Comparison of ENCODE assay signal across 8 cellular contexts in genomic region chr2:20223345-20224190, GRCh38. TPM values are rescaled to one million over a fixed set of nuclear protein-coding genes. Genes with fewer than 3 reads are reported as not detected.
DNase-seq lines count a peak whose midpoint lies in the region; ATAC-seq and TF ChIP-seq lines count a peak whose summit lies in the region.

No MANE protein-coding gene starts in this region.

- peak; percentile 24 for TF ChIP-seq CTCF in neural crest cell (conservative IDR thresholded peaks at IDR 0.05)

- no peaks in the 10 kb centered on the region for H3K27me3 Mint-ChIP-seq in neural crest cell (ENCODE audit: low read depth)

- H3K9me3 Mint-ChIP-seq in neural crest cell = no peaks in the 10 kb centered on the region

- peak; percentile 30 for ATAC-seq in GM18511 (IDR thresholded peaks at IDR 0.05; ENCODE audit: unreplicated experiment)
- peak; percentile 44 for ATAC-seq in SK-N-SH treated with all-trans-retinoic acid at 6 μM for 48 hours

- no peak overlapping the region for H3K27ac Mint-ChIP-seq in neural crest cell (ENCODE audit: unreplicated experiment)

- H3K4me3 Mint-ChIP-seq in neural crest cell = peak overlapping the region; percentile 85

- peaks cover under 1% of the 10 kb centered on the region for H3K36me3 Mint-ChIP-seq in neural crest cell (ENCODE audit: low read depth)

- peaks cover 45% of the 10 kb centered on the region for H3K4me1 Mint-ChIP-seq in neural crest cell

- DNase-seq in AG08396 (ENCODE audit: low spot score) = peak; percentile 79
- DNase-seq in HT-29 (ENCODE audit: low spot score) = peak; percentile 40
- DNase-seq in fibroblast of gingiva (ENCODE audit: low read depth) = peak; percentile 46
- DNase-seq in neural crest cell (ENCODE audit: low read depth, low spot score) = peak; percentile 48
- DNase-seq in pons (ENCODE audit: low spot score) = no peak
- no peak for DNase-seq in mucosa of gallbladder (ENCODE audit: low spot score)

TF ChIP-seq in SK-N-SH treated with all-trans-retinoic acid at 6 μM for 48 hours, 23 proteins besides CTCF, POLR2A, EP300 and RAD21:
- TF ChIP-seq ESRRG (CRISPR knock-in tag; IDR thresholded peaks at IDR 0.05) (no peak), BACH2 (CRISPR knock-in tag; IDR thresholded peaks at IDR 0.05; ENCODE audit: borderline replicate concordance) (no peak), ZNF8 (CRISPR knock-in tag; IDR thresholded peaks at IDR 0.05) (no peak), PATZ1 (CRISPR knock-in tag; IDR thresholded peaks at IDR 0.05; ENCODE audit: borderline replicate concordance) (no peak), ZNF565 (CRISPR knock-in tag; conservative IDR thresholded peaks at IDR 0.05; ENCODE audit: low read depth) (no peak), ISL1 (CRISPR knock-in tag; IDR thresholded peaks at IDR 0.05) (no peak), OSR1 (CRISPR knock-in tag; IDR thresholded peaks at IDR 0.05) (no peak), ZC3H10 (CRISPR knock-in tag; IDR thresholded peaks at IDR 0.05) (no peak), ARNTL (CRISPR knock-in tag; IDR thresholded peaks at IDR 0.05; ENCODE audit: borderline replicate concordance, low read depth) (no peak), TOX (CRISPR knock-in tag; IDR thresholded peaks at IDR 0.05; ENCODE audit: borderline replicate concordance) (no peak), RARB (CRISPR knock-in tag; IDR thresholded peaks at IDR 0.05) (no peak), GLIS3 (CRISPR knock-in tag; IDR thresholded peaks at IDR 0.05) (no peak; the same call in 1 of the 2 replicates)
- TF ChIP-seq, protein P1, sequence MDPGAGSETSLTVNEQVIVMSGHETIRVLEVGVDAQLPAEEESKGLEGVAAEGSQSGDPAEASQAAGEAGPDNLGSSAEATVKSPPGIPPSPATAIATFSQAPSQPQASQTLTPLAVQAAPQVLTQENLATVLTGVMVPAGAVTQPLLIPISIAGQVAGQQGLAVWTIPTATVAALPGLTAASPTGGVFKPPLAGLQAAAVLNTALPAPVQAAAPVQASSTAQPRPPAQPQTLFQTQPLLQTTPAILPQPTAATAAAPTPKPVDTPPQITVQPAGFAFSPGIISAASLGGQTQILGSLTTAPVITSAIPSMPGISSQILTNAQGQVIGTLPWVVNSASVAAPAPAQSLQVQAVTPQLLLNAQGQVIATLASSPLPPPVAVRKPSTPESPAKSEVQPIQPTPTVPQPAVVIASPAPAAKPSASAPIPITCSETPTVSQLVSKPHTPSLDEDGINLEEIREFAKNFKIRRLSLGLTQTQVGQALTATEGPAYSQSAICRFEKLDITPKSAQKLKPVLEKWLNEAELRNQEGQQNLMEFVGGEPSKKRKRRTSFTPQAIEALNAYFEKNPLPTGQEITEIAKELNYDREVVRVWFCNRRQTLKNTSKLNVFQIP (CRISPR knock-in tag; IDR thresholded peaks at IDR 0.05; ENCODE audit: borderline replicate concordance, low read depth) = no peak
- TF ChIP-seq, protein P2, sequence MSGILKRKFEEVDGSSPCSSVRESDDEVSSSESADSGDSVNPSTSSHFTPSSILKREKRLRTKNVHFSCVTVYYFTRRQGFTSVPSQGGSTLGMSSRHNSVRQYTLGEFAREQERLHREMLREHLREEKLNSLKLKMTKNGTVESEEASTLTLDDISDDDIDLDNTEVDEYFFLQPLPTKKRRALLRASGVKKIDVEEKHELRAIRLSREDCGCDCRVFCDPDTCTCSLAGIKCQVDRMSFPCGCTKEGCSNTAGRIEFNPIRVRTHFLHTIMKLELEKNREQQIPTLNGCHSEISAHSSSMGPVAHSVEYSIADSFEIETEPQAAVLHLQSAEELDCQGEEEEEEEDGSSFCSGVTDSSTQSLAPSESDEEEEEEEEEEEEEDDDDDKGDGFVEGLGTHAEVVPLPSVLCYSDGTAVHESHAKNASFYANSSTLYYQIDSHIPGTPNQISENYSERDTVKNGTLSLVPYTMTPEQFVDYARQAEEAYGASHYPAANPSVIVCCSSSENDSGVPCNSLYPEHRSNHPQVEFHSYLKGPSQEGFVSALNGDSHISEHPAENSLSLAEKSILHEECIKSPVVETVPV (CRISPR knock-in tag; IDR thresholded peaks at IDR 0.05) = no peak

RNA-seq across cellular contexts. Expression of gene SDC1, which starts 1.4 kb away (rescaled TPM):
- total RNA-seq in HT-29 (2014; rRNA removed; shearing (Covaris generic)) = 304 and 307 TPM in 2 replicates
- 81.0 and 85.4 TPM in 2 replicates for total RNA-seq in neural crest cell
- 1,059 TPM for total RNA-seq in mucosa of gallbladder

Comparison
In these comparisons a context has a peak if more than half of its experiments do, and no peak if none do; other contexts are left out.
1. DNase-seq: peak in AG08396 (single experiment), HT-29 (single experiment), fibroblast of gingiva (single experiment) and neural crest cell (single experiment); none in pons (single experiment) and mucosa of gallbladder (single experiment).